Comparison of ENCODE assay signal across 8 cellular contexts in the genomic region with DNA sequence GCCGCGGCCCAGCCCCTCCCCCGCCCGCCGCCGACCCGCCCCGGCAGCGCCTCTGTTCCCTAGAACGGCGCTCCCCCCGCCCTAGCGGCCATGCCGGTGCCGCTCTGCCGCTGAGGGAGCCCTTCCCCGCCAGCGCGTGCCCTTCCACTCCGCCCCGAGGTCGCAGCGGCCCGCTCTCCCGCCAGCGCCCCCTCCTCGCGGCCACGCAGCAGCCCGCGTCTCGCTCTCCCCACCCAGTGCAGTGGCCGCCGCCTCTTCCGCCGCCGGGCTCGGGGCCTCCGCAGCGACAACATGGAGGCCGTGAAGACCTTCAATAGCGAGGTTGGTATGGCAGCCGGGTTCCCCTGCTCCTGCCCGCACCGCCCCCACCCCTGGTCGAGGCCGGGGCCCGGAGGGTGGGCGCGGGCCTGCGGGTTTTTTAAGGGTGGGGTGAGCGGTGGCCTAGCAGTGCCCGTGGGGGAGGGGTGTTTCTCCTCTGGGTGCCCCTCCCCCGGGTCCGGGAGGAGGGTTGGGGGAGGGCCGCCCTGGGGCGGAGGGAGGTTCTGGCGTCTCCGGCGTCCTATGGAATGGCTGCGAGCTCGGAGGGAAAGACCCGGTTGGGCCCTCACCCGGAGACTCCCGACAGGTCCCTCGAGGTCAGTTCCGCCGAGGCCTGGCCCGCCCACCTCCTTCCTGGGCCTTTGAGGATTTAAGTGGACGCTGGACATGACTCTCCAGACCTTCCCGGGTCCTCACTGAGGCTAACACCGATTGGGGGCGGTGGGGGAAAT. TPM values are rescaled to one million over a fixed set of nuclear protein-coding genes. Genes with fewer than 3 reads are reported as not detected.
DNase-seq lines count a peak whose midpoint lies in the region; ATAC-seq and TF ChIP-seq lines count a peak whose summit lies in the region.

No MANE protein-coding gene starts in this region.

- peaks cover 2% of the 10 kb centered on the region; the same call in 1 of the 2 replicates for H3K4me1 ChIP-seq in H9 (ENCODE audit: insufficient read depth, low read length)

- H3K4ac ChIP-seq in H9 (ENCODE audit: low read depth, low read length), result peak overlapping the region; percentile 95; the same call in 1 of the 2 replicates

- no peak overlapping the region for H4K8ac ChIP-seq in H9 (replicated peaks; ENCODE audit: insufficient read length, low read depth, low read length)

- peak overlapping the region; percentile 96 for H4K5ac ChIP-seq in H9 (ENCODE audit: insufficient read length, low read depth, low read length)

- peak overlapping the region; percentile 99 for H3K14ac ChIP-seq in H9 (ENCODE audit: insufficient read depth, low read length)

- H2BK20ac ChIP-seq in H9 (ENCODE audit: low read depth, low read length, poor library complexity, severe bottlenecking), result no peak overlapping the region

- no peaks in the 10 kb centered on the region for H3K23me2 ChIP-seq in H9 (ENCODE audit: insufficient read length, low read depth, low read length, poor library complexity, severe bottlenecking)

- peak overlapping the region; percentile 87 to 94 for H3K4me3 Mint-ChIP-seq in H9
- H3K4me3 Mint-ChIP-seq in nephron, result peak overlapping the region; percentile 85 to 93 (median 90)

- H3K27me3 ChIP-seq in H9 (ENCODE audit: insufficient read depth, low read length), result no peaks in the 10 kb centered on the region

- H3K18ac ChIP-seq in H9 (ENCODE audit: insufficient read length, low read depth, low read length), result peak overlapping the region; percentile 100

- peak overlapping the region; percentile 93 for H4K91ac ChIP-seq in H9 (ENCODE audit: insufficient read length, low read depth, low read length)

- H3K27ac Mint-ChIP-seq in H9 (peak overlapping the region; percentile 96 to 99 (median 98)), nephron (peak overlapping the region; percentile 97 to 99 (median 98))

- TF ChIP-seq POLR2A in Raji (IDR thresholded peaks at IDR 0.05; ENCODE audit: insufficient read depth, low read depth, low read length), result peak; percentile 38

- H3K9me3 ChIP-seq in H9 (ENCODE audit: control insufficient read depth, low read depth, low read length), result no peaks in the 10 kb centered on the region

- H3K4me1 Mint-ChIP-seq in H9 (peaks cover 33 to 51% of the 10 kb centered on the region in 2 experiments), nephron (peaks cover 37% of the 10 kb centered on the region)

- peak overlapping the region; percentile 98 for H3K9ac ChIP-seq in H9 (ENCODE audit: extremely low read depth, insufficient read length, low read length)

- no peak overlapping the region for H3T11ph ChIP-seq in H9 (ENCODE audit: low read length)

- no peak overlapping the region for H2BK15ac ChIP-seq in H9 (ENCODE audit: low read depth, low read length)

- DNase-seq in ELR (ENCODE audit: low read depth) (peak; percentile 98), H9 (peak; percentile 98), M059J (ENCODE audit: low read depth) (peak; percentile 97), fibroblast of the conjunctiva (ENCODE audit: low read depth) (peak; percentile 94)
- DNase-seq in activated effector memory CD4-positive, alpha-beta T cell treated with anti-CD3 and anti-CD28 coated beads, Interleukin-2, amount 50 U/mL, for 16 hours, result peak; percentile 96
- DNase-seq in stimulated activated naive CD8-positive, alpha-beta T cell treated with anti-CD3 and anti-CD28 coated beads, Interleukin-15, Interleukin-2, amounts not matched to agents 100 U/mL and 50 U/mL, for 24 hours, result peak; percentile 90

- peak overlapping the region; percentile 85 for H3K27ac ChIP-seq in H9 (ENCODE audit: insufficient read length, low read depth, low read length)

- H3K4me2 ChIP-seq in H9 (ENCODE audit: insufficient read depth, insufficient read length, low read length), result peak overlapping the region; percentile 60

- H4K20me1 ChIP-seq in H9 (ENCODE audit: control insufficient read depth, insufficient read depth, insufficient read length), result no peaks in the 10 kb centered on the region

- WGBS in H9 (ENCODE audit: extremely low coverage, insufficient read length, low lambda C conversion rate), result no CpG with 5 or more reads among the region's 73 CpGs

- no peaks in the 10 kb centered on the region; a peak in 1 of 5 replicates for H3K9me3 Mint-ChIP-seq in H9
- no peaks in the 10 kb centered on the region for H3K9me3 Mint-ChIP-seq in nephron

- H2BK120ac ChIP-seq in H9 (ENCODE audit: low read depth, low read length, poor library complexity, severe bottlenecking), result peak overlapping the region; percentile 82

- no peak overlapping the region for H2AK5ac ChIP-seq in H9 (ENCODE audit: insufficient read length, low read length)

- H2AFZ ChIP-seq in H9 (ENCODE audit: low read length), result no peak overlapping the region

- H2BK12ac ChIP-seq in H9 (ENCODE audit: insufficient read length, low read depth, low read length), result peak overlapping the region; percentile 40

- H2BK5ac ChIP-seq in H9 (ENCODE audit: insufficient read length, low read length), result peak overlapping the region; percentile 73

- H3K79me1 ChIP-seq in H9 (ENCODE audit: insufficient read depth, low read depth, low read length, poor library complexity, severe bottlenecking), result no peaks in the 10 kb centered on the region

- H3K27me3 Mint-ChIP-seq in H9 (ENCODE audit: low read depth) (no peaks in the 10 kb centered on the region), nephron (ENCODE audit: low read depth) (no peaks in the 10 kb centered on the region)

- H3K56ac ChIP-seq in H9 (ENCODE audit: insufficient read length, low read depth, low read length), result no peak overlapping the region

- peaks cover 33% of the 10 kb centered on the region; the same call in 1 of the 2 replicates for H3K79me2 ChIP-seq in H9 (ENCODE audit: insufficient read depth, low read length)

- ATAC-seq in stimulated activated naive CD8-positive, alpha-beta T cell treated with anti-CD3 and anti-CD28 coated beads, Interleukin-15, Interleukin-2, amounts not matched to agents 100 U/mL and 50 U/mL, for 24 hours, result peak; percentile 89

- H3K23ac ChIP-seq in H9 (ENCODE audit: insufficient read length, low read depth, low read length), result no peak overlapping the region

- TF ChIP-seq CTCF in H9 (conservative IDR thresholded peaks at IDR 0.05) (no peak; the same call in 2 of the 3 replicates), nephron (IDR thresholded peaks at IDR 0.05; ENCODE audit: unreplicated experiment in 3 of 3) (no peak)

- H3K36me3 Mint-ChIP-seq in H9 (ENCODE audit: insufficient read depth in 1 of 3, low read depth in 3 of 3) (peaks cover 9 to 21% (median 20%) of the 10 kb centered on the region in 3 experiments), nephron (ENCODE audit: low read depth) (peaks cover 19% of the 10 kb centered on the region)

RNA-seq across cellular contexts. Expression of a gene that starts 0.6 kb away (rescaled TPM):
- total RNA-seq in H9 (2021), result 78.2 and 78.5 TPM in 2 replicates
- 24.8 and 38.5 TPM in 2 replicates for total RNA-seq in M059J (2014; rRNA removed; shearing (Covaris generic))

Comparison
In these comparisons a context has a peak if more than half of its experiments do, and no peak if none do; other contexts are left out.
1. Peak in every context shown above with its lines: DNase-seq, ATAC-seq and H3K27ac ChIP-seq.